In genomic region chr5:154815684-154816247, GRCh38 we compare ENCODE assay signal across 20 cellular contexts. TPM values are rescaled to one million over a fixed set of nuclear protein-coding genes. Genes with fewer than 3 reads are reported as not detected.
DNase-seq lines count a peak whose midpoint lies in the region; ATAC-seq and TF ChIP-seq lines count a peak whose summit lies in the region.
"Had no signal": no experiment of that assay in that cellular context is flagged by ENCODE, and none has a peak within 500 bp of the region (broad histone marks: within the 10 kb centered on the region; RNA-seq: fewer than 3 reads in every experiment).

No MANE protein-coding gene starts in this region.

- POLR2A ChIA-PET in CD8-positive, alpha-beta T cell (lab: Charles Lee), result no interaction called here
- POLR2A ChIA-PET in RWPE1 (lab: Yijun Ruan, JAX; ENCODE audit: low non-redundant PET), result no interaction called here

- no peak overlapping the region for H3K4me3 Mint-ChIP-seq in CD8-positive, alpha-beta T cell
- H3K4me3 Mint-ChIP-seq in central memory CD8-positive, alpha-beta T cell, result no peak overlapping the region
- no peak overlapping the region for H3K4me3 Mint-ChIP-seq in natural killer cell treated with Interleukin-12 subunit alpha and Interleukin-12 subunit beta and Interleukin-15 and Interleukin-18, amount 100 ng/mL, for 72 hours

- CTCF ChIA-PET in CD8-positive, alpha-beta T cell (lab: Charles Lee), result no interaction called here
- CTCF ChIA-PET in RWPE1 (lab: Yijun Ruan, JAX), result interaction anchor here (0.6 kb wide), 1 partner anchor 10 kb away, joined by 4 read pairs; no protein-coding TSS in a partner anchor

- peaks cover 38% of the 10 kb centered on the region for H3K4me1 Mint-ChIP-seq in CD8-positive, alpha-beta T cell (ENCODE audit: low read depth)
- H3K4me1 Mint-ChIP-seq in central memory CD8-positive, alpha-beta T cell, result peaks cover 58% of the 10 kb centered on the region
- peaks cover 37 to 50% of the 10 kb centered on the region in 2 donors for H3K4me1 Mint-ChIP-seq in natural killer cell treated with Interleukin-12 subunit alpha and Interleukin-12 subunit beta and Interleukin-15 and Interleukin-18, amount 100 ng/mL, for 72 hours (ENCODE audit: low read depth in 2 of 2)

- no peaks in the 10 kb centered on the region for H3K9me3 ChIP-seq in CD8-positive, alpha-beta T cell (ENCODE audit: low read length)
- H3K9me3 ChIP-seq: BE2C, heart right ventricle, thyroid gland had no signal

- no peak overlapping the region for H3K4me3 ChIP-seq in CD8-positive, alpha-beta T cell (ENCODE audit: low read depth, low read length)
- no peak overlapping the region for H3K4me3 ChIP-seq in foreskin fibroblast (ENCODE audit: low read depth in 1 of 2, low read length in 2 of 2)
- H3K4me3 ChIP-seq: heart right ventricle, thyroid gland had no signal

- in situ Hi-C loops in G401 (cut with HindIII; ENCODE audit: low sequenced_read_pairs), result no loop called here

- H3K27me3 ChIP-seq in CD8-positive, alpha-beta T cell (ENCODE audit: insufficient read depth, low read length), result no peaks in the 10 kb centered on the region
- H3K27me3 ChIP-seq: BE2C, heart right ventricle, thyroid gland had no signal

- peaks cover 54% of the 10 kb centered on the region for H3K36me3 Mint-ChIP-seq in CD8-positive, alpha-beta T cell
- H3K36me3 Mint-ChIP-seq in central memory CD8-positive, alpha-beta T cell (ENCODE audit: insufficient read depth), result peaks cover 38% of the 10 kb centered on the region
- peaks cover 27% of the 10 kb centered on the region for H3K36me3 Mint-ChIP-seq in natural killer cell treated with Interleukin-12 subunit alpha and Interleukin-12 subunit beta and Interleukin-15 and Interleukin-18, amount 100 ng/mL, for 72 hours

- TF ChIP-seq CTCF in CD8-positive, alpha-beta T cell (IDR thresholded peaks at IDR 0.05), result no peak
- no peak for TF ChIP-seq CTCF in RWPE1 (conservative IDR thresholded peaks at IDR 0.05; ENCODE audit: low read depth)
- TF ChIP-seq CTCF in foreskin fibroblast (IDR thresholded peaks at IDR 0.05; ENCODE audit: low read depth, low read length), result no peak

- peak overlapping the region; percentile 64 for H3K27ac Mint-ChIP-seq in CD8-positive, alpha-beta T cell
- peak overlapping the region; percentile 80 for H3K27ac Mint-ChIP-seq in central memory CD8-positive, alpha-beta T cell (ENCODE audit: low read depth)
- peak overlapping the region; percentile 41 to 74 for H3K27ac Mint-ChIP-seq in natural killer cell treated with Interleukin-12 subunit alpha and Interleukin-12 subunit beta and Interleukin-15 and Interleukin-18, amount 100 ng/mL, for 72 hours

- DNase-seq in CD8-positive, alpha-beta T cell, result no peak
- no peak for DNase-seq in RWPE1 (ENCODE audit: low spot score)
- no peak for DNase-seq in central memory CD8-positive, alpha-beta T cell (ENCODE audit: low spot score in 2 of 2)
- no peak for DNase-seq in natural killer cell treated with Interleukin-12 subunit alpha and Interleukin-12 subunit beta and Interleukin-15 and Interleukin-18, amount 100 ng/mL, for 72 hours (ENCODE audit: low spot score)
- no peak for DNase-seq in foreskin fibroblast
- DNase-seq in G401 (ENCODE audit: low spot score), result no peak
- DNase-seq in COLO829 (ENCODE audit: low spot score), result no peak
- DNase-seq: BE2C; caudate nucleus; DMS79; effector CD4-positive, alpha-beta T cell; heart right ventricle; IMR-90; midbrain; NCI-H187 treated with DMSO at 0.1 percent for 48 hours; NCI-H446; NK-92 treated with Interleukin-12 subunit alpha and Interleukin-12 subunit beta, amount 100 ng/mL, for 24 hours; nucleus accumbens; thyroid gland had no signal

- no peaks in the 10 kb centered on the region for H3K9me3 Mint-ChIP-seq in CD8-positive, alpha-beta T cell
- no peaks in the 10 kb centered on the region for H3K9me3 Mint-ChIP-seq in central memory CD8-positive, alpha-beta T cell
- no peaks in the 10 kb centered on the region for H3K9me3 Mint-ChIP-seq in natural killer cell treated with Interleukin-12 subunit alpha and Interleukin-12 subunit beta and Interleukin-15 and Interleukin-18, amount 100 ng/mL, for 72 hours

- intact Hi-C loops in CD8-positive, alpha-beta T cell (cut with DNase I, micrococcal nuclease), result no loop called here

- H3K27ac ChIP-seq in CD8-positive, alpha-beta T cell (ENCODE audit: low read depth, low read length), result no peak overlapping the region
- H3K27ac ChIP-seq in RWPE1, result peak overlapping the region; percentile 23
- H3K27ac ChIP-seq: thyroid gland, VCaP had no signal

- no peaks in the 10 kb centered on the region for H3K27me3 Mint-ChIP-seq in CD8-positive, alpha-beta T cell (ENCODE audit: low read depth)
- no peaks in the 10 kb centered on the region for H3K27me3 Mint-ChIP-seq in central memory CD8-positive, alpha-beta T cell
- no peaks in the 10 kb centered on the region for H3K27me3 Mint-ChIP-seq in natural killer cell treated with Interleukin-12 subunit alpha and Interleukin-12 subunit beta and Interleukin-15 and Interleukin-18, amount 100 ng/mL, for 72 hours

- ATAC-seq in CD8-positive, alpha-beta T cell, result no peak
- no peak for ATAC-seq in central memory CD8-positive, alpha-beta T cell (replicated peaks; ENCODE audit: extremely low read depth, poor library complexity, severe bottlenecking)
- ATAC-seq in natural killer cell treated with Interleukin-12 subunit alpha and Interleukin-12 subunit beta and Interleukin-15 and Interleukin-18, amount 100 ng/mL, for 72 hours, result no peak
- ATAC-seq: heart right ventricle had no signal

- H3K36me3 ChIP-seq in CD8-positive, alpha-beta T cell (ENCODE audit: insufficient read depth, low read length), result peaks cover 11% of the 10 kb centered on the region

- H3K4me1 ChIP-seq in CD8-positive, alpha-beta T cell (ENCODE audit: insufficient read depth, low read length), result peaks cover 26% of the 10 kb centered on the region
- H3K4me1 ChIP-seq: thyroid gland had no signal

RNA-seq across cellular contexts. Expression of gene FAXDC2, which starts 34.6 kb away (rescaled TPM):
- total RNA-seq in CD8-positive, alpha-beta T cell, result under 1 TPM; 0.28 to 0.38 TPM
- total RNA-seq in natural killer cell treated with Interleukin-12 subunit alpha and Interleukin-12 subunit beta and Interleukin-15 and Interleukin-18, amount 100 ng/mL, for 72 hours, result not detected
- 7.9 and 10.3 TPM in 2 replicates for total RNA-seq in G401 (2014; rRNA removed; shearing (Covaris generic))

RNA-seq across cellular contexts. Expression of gene CNOT8, which starts 42.7 kb away (rescaled TPM):
- total RNA-seq in CD8-positive, alpha-beta T cell, result 100 to 1,000 TPM; 139 to 145 TPM
- total RNA-seq in natural killer cell treated with Interleukin-12 subunit alpha and Interleukin-12 subunit beta and Interleukin-15 and Interleukin-18, amount 100 ng/mL, for 72 hours, result 10 to 100 TPM; 65.3 to 67.1 TPM
- 63.0 and 69.6 TPM in 2 replicates for total RNA-seq in G401 (2014; rRNA removed; shearing (Covaris generic))
